Comparison of ENCODE assay signal across 6 cellular contexts in the genomic region with DNA sequence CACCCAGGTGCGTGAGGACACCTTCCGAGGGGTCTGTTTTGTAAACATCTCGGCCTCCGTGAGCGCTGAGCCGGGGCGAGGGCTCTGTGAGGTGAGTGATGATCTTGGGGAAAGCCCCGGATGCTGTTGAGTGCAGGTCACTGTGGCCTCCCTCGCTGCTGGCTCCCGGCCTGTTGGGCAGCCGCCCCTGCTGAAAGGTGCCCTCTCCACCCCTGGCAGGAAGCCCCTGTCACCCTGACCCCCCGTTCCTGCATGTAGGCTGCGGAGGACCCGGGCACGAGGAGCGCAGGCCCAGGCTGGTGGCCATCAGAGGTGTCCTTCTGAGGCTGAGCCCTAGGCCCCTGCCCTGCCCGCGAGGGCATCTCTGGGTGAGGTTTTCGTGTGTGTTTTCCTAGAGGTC.
A peak's percentile ranks its signal among the peaks of the same experiment; 100 is the strongest.
DNase-seq lines count a peak whose midpoint lies in the region; ATAC-seq, FAIRE-seq and TF ChIP-seq lines count a peak whose summit lies in the region.
"Not testable (repeated sequence)": the region's sequence is repeated elsewhere in the genome, so short reads cannot be mapped to it uniquely, and the experiment has no call there.

No MANE protein-coding gene starts in this region.

- not testable (repeated sequence) for FAIRE-seq in kidney (lab: Jason Lieb, UNC)

- intact Hi-C loops in kidney (cut with DNase I); lower lobe of right lung (cut with DNase I); posterior vena cava (cut with DNase I); upper lobe of right lung (cut with DNase I): not testable (repeated sequence)

- H3K9ac ChIP-seq in kidney (ENCODE audit: low read length in 2 of 2), result not testable (repeated sequence)

- H3K9me3 Mint-ChIP-seq in chondrocyte (ENCODE audit: low read depth), result not testable (repeated sequence)

- not testable (repeated sequence) for H3K4me3 Mint-ChIP-seq in chondrocyte (ENCODE audit: unreplicated experiment)

- not testable (repeated sequence) for H3K27me3 Mint-ChIP-seq in chondrocyte (ENCODE audit: low read depth)

- not testable (repeated sequence) for ATAC-seq in RWPE2 (ENCODE audit: low read depth); lower lobe of right lung; upper lobe of right lung

- H3K4me1 ChIP-seq in RWPE2 (ENCODE audit: insufficient read depth, poor library complexity, severe bottlenecking); lower lobe of right lung; upper lobe of right lung: not testable (repeated sequence)
- H3K4me1 ChIP-seq in kidney (ENCODE audit: control insufficient read depth in 1 of 2, insufficient read depth in 1 of 2, low read depth in 1 of 2, low read length in 2 of 2), result peaks cover 0 to 10% of the 10 kb centered on the region in 2 donors

- DNase-seq in RWPE2 (ENCODE audit: low spot score), result peak; percentile 40
- DNase-seq in chondrocyte (ENCODE audit: low spot score), result peak; percentile 34
- DNase-seq in kidney, result peak; percentile 7
- peak; percentile 20 for DNase-seq in lower lobe of right lung
- DNase-seq in posterior vena cava (ENCODE audit: low spot score), result peak; percentile 19
- peak; percentile 51 for DNase-seq in upper lobe of right lung

- not testable (repeated sequence) for H3K4me1 Mint-ChIP-seq in chondrocyte (ENCODE audit: low read depth)

- H3K36me3 ChIP-seq in RWPE2 (ENCODE audit: low read depth), result not testable (repeated sequence)
- H3K36me3 ChIP-seq in kidney (ENCODE audit: control insufficient read depth in 1 of 2, insufficient read depth in 2 of 2, low read length in 2 of 2) (peaks cover 4 to 17% of the 10 kb centered on the region in 2 donors), lower lobe of right lung (peaks cover 23% of the 10 kb centered on the region), upper lobe of right lung (peaks cover 16% of the 10 kb centered on the region)

- not testable (repeated sequence) for H3K9me3 ChIP-seq in RWPE2 (ENCODE audit: severe bottlenecking); kidney (ENCODE audit: control insufficient read depth in 1 of 2, low read length in 2 of 2); lower lobe of right lung; upper lobe of right lung

- H3K27me3 ChIP-seq in RWPE2 (ENCODE audit: insufficient read depth, poor library complexity, severe bottlenecking); lower lobe of right lung (ENCODE audit: low read depth); upper lobe of right lung: not testable (repeated sequence)

- H3K27ac Mint-ChIP-seq in chondrocyte (ENCODE audit: unreplicated experiment), result not testable (repeated sequence)

- not testable (repeated sequence) for TF ChIP-seq CTCF in RWPE2 (IDR thresholded peaks at IDR 0.05; ENCODE audit: poor library complexity, severe bottlenecking); chondrocyte (IDR thresholded peaks at IDR 0.05); kidney (IDR thresholded peaks at IDR 0.05; ENCODE audit: borderline replicate concordance, extremely low read depth, insufficient read depth); lower lobe of right lung (IDR thresholded peaks at IDR 0.05); upper lobe of right lung (IDR thresholded peaks at IDR 0.05)

- not testable (repeated sequence) for H3K4me3 ChIP-seq in RWPE2 (ENCODE audit: severe bottlenecking); kidney (ENCODE audit: low read length in 2 of 2); lower lobe of right lung; upper lobe of right lung

- H3K27ac ChIP-seq in RWPE2 (ENCODE audit: poor library complexity, severe bottlenecking); kidney (ENCODE audit: low read depth in 2 of 2, low read length in 2 of 2); lower lobe of right lung; upper lobe of right lung: not testable (repeated sequence)

- H3K36me3 Mint-ChIP-seq in chondrocyte (ENCODE audit: low read depth), result peaks cover 11% of the 10 kb centered on the region
